Comparison of ENCODE assay signal across 1 cellular context in genomic region chr3:185824467-185825378, GRCh38.
TF ChIP-seq lines count a peak whose summit lies in the region.

IGF2BP2 (minus strand) TSS chr3:185825042; CDS start chr3:185824960, 82 bp downstream.

TF ChIP-seq in HepG2, 621 proteins besides CTCF, POLR2A, EP300 and RAD21 (continued from another document):
- TF ChIP-seq ZBED4 (CRISPR knock-in tag; IDR thresholded peaks at IDR 0.05; ENCODE audit: borderline replicate concordance) (peak; percentile 84; the same call in 1 of the 2 replicates), ZMYM3 (CRISPR knock-in tag; IDR thresholded peaks at IDR 0.05) (no peak), ZSCAN25 (CRISPR knock-in tag; IDR thresholded peaks at IDR 0.05) (peak; percentile 37), ZSCAN31 (CRISPR knock-in tag; IDR thresholded peaks at IDR 0.05; ENCODE audit: low read depth) (peak; percentile 48; the same call in 1 of the 2 replicates), STAT5B (CRISPR knock-in tag; IDR thresholded peaks at IDR 0.05) (no peak), SOX5 (CRISPR knock-in tag; IDR thresholded peaks at IDR 0.05; ENCODE audit: borderline replicate concordance) (peak; percentile 19; the same call in 1 of the 2 replicates), MAF1 (CRISPR knock-in tag; IDR thresholded peaks at IDR 0.05; ENCODE audit: borderline replicate concordance) (peak; percentile 67; the same call in 1 of the 2 replicates), ZNF800 (CRISPR knock-in tag; IDR thresholded peaks at IDR 0.05) (no peak), ZNF317 (CRISPR knock-in tag; IDR thresholded peaks at IDR 0.05) (0 out of 2 replicates have a peak, but pooled peaks have one; percentile 55), ZNF337 (CRISPR knock-in tag; IDR thresholded peaks at IDR 0.05; ENCODE audit: borderline replicate concordance, low read depth) (0 out of 2 replicates have a peak, but pooled peaks have one; percentile 15), PAXIP1 (CRISPR knock-in tag; conservative IDR thresholded peaks at IDR 0.05) (0 out of 2 replicates have a peak, but pooled peaks have one; percentile 15), HNF4A (CRISPR knock-in tag; IDR thresholded peaks at IDR 0.05) (peak; percentile 83), SP140L (CRISPR knock-in tag; IDR thresholded peaks at IDR 0.05; ENCODE audit: borderline replicate concordance) (no peak), ZNF770 (CRISPR knock-in tag; IDR thresholded peaks at IDR 0.05) (peak; percentile 60; the same call in 1 of the 2 replicates), ZBTB14 (CRISPR knock-in tag; IDR thresholded peaks at IDR 0.05) (peak; percentile 25; the same call in 1 of the 2 replicates), ZNF234 (CRISPR knock-in tag; conservative IDR thresholded peaks at IDR 0.05) (0 out of 2 replicates have a peak, but pooled peaks have one; percentile 74), ZBTB7A (CRISPR knock-in tag; IDR thresholded peaks at IDR 0.05) (peak; percentile 81; the same call in 1 of the 2 replicates), HNRNPLL (IDR thresholded peaks at IDR 0.05; ENCODE audit: low read depth, low read length, poor library complexity, severe bottlenecking) (peak; percentile 88), XBP1 (CRISPR knock-in tag; IDR thresholded peaks at IDR 0.05) (no peak), ZNF574 (CRISPR knock-in tag; IDR thresholded peaks at IDR 0.05) (peak; percentile 21; the same call in 1 of the 2 replicates), ZNF776 (CRISPR knock-in tag; IDR thresholded peaks at IDR 0.05) (0 out of 2 replicates have a peak, but pooled peaks have one; percentile 76), KDM3A (CRISPR knock-in tag; IDR thresholded peaks at IDR 0.05; ENCODE audit: low read depth) (0 out of 2 replicates have a peak, but pooled peaks have one; percentile 34), YEATS4 (CRISPR knock-in tag; IDR thresholded peaks at IDR 0.05; ENCODE audit: borderline replicate concordance) (peak; percentile 40; the same call in 1 of the 2 replicates), SP4 (CRISPR knock-in tag; IDR thresholded peaks at IDR 0.05) (peak; percentile 46; the same call in 1 of the 2 replicates), PRDM10 (CRISPR knock-in tag; IDR thresholded peaks at IDR 0.05; ENCODE audit: low read depth) (no peak), MAX (IDR thresholded peaks at IDR 0.05) (peak; percentile 60; the same call in 1 of the 2 replicates)
